In the genomic region with DNA sequence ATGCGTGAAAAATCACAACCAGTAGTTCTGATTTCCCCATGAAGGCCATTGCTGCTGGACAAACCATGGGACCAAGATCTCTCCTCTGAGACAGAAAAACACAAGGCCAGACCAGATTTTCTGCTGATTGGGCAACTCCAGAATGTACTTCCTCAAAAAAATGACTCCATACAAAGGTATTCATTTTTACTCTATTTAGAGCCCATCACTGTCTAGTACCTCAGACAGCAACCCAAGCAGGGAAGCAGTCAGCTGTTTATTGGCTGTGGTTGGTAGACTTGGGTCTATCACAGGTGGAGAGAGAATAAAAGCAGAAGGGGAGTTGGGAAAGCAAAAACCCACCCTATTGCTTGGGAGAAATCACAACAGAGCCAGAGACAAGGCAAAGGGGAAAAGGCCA, we compare ENCODE assay signal across 13 cellular contexts.
DNase-seq lines count a peak whose midpoint lies in the region; ATAC-seq and TF ChIP-seq lines count a peak whose summit lies in the region.
"Had no signal": no experiment of that assay in that cellular context is flagged by ENCODE, and none has a peak within 500 bp of the region (broad histone marks: within the 10 kb centered on the region; RNA-seq: fewer than 3 reads in every experiment).

No MANE protein-coding gene starts in this region.

- no peaks in the 10 kb centered on the region for H3K36me3 Mint-ChIP-seq in progenitor cell of endocrine pancreas (ENCODE audit: insufficient read depth)
- H3K36me3 Mint-ChIP-seq in activated T-cell treated with anti-CD3 and anti-CD28 coated beads, Interleukin-2, amount 50 U/mL, for 72 hours (ENCODE audit: insufficient read depth in 2 of 2), result no peaks in the 10 kb centered on the region
- H3K36me3 Mint-ChIP-seq: T-cell had no signal

- TF ChIP-seq CTCF in epithelial cell of esophagus (IDR thresholded peaks at IDR 0.05; ENCODE audit: insufficient read depth, low read depth, low read length, missing control alignments) (no peak), progenitor cell of endocrine pancreas (IDR thresholded peaks at IDR 0.05; ENCODE audit: unreplicated experiment) (no peak)

- H3K27me3 Mint-ChIP-seq in progenitor cell of endocrine pancreas, result no peaks in the 10 kb centered on the region
- H3K27me3 Mint-ChIP-seq in activated T-cell treated with anti-CD3 and anti-CD28 coated beads, Interleukin-2, amount 50 U/mL, for 72 hours (ENCODE audit: low read depth), result no peaks in the 10 kb centered on the region
- H3K27me3 Mint-ChIP-seq: T-cell had no signal

- no peak overlapping the region for H3K4me3 ChIP-seq in epithelial cell of esophagus (ENCODE audit: low read length)

- peaks cover 5% of the 10 kb centered on the region for H3K4me1 Mint-ChIP-seq in progenitor cell of endocrine pancreas (ENCODE audit: low read depth)
- H3K4me1 Mint-ChIP-seq in activated T-cell treated with anti-CD3 and anti-CD28 coated beads, Interleukin-2, amount 50 U/mL, for 72 hours (ENCODE audit: low read depth), result no peaks in the 10 kb centered on the region
- H3K4me1 Mint-ChIP-seq: T-cell had no signal

- no peak for ATAC-seq in activated T-cell treated with anti-CD3 and anti-CD28 coated beads, Interleukin-2, amount 50 U/mL, for 72 hours (replicated peaks in 1 of 2)
- ATAC-seq: T-cell had no signal

- DNase-seq in SKM-1 treated with dmso at 0.1 percent for 144 hours (lab: John Stamatoyannopoulos, UW; ENCODE audit: unreplicated experiment) (peak; percentile 40), SKM-1 (lab: John Stamatoyannopoulos, UW; ENCODE audit: unreplicated experiment) (no peak), OCI-M1 (lab: John Stamatoyannopoulos, UW) (peak; percentile 78), epithelial cell of esophagus (ENCODE audit: low read depth) (peak; percentile 66), progenitor cell of endocrine pancreas (ENCODE audit: low spot score, unreplicated experiment) (peak; percentile 14), NCI-H1417 (lab: John Stamatoyannopoulos, UW) (no peak), NCI-H510A (lab: John Stamatoyannopoulos, UW) (no peak)
- DNase-seq in activated T-cell treated with anti-CD3 and anti-CD28 coated beads, Interleukin-2, amount 50 U/mL, for 72 hours, result no peak
- DNase-seq: caudate nucleus; IMR-90; NCI-H2081 treated with DMSO at 0.1 percent for 48 hours; NK-92 treated with Interleukin-12 subunit alpha and Interleukin-12 subunit beta, amount 100 ng/mL, for 24 hours; T-cell had no signal

- H3K27ac Mint-ChIP-seq in progenitor cell of endocrine pancreas, result no peak overlapping the region
- no peak overlapping the region for H3K27ac Mint-ChIP-seq in activated T-cell treated with anti-CD3 and anti-CD28 coated beads, Interleukin-2, amount 50 U/mL, for 72 hours
- H3K27ac Mint-ChIP-seq: T-cell had no signal

- no peak overlapping the region for H3K4me3 Mint-ChIP-seq in progenitor cell of endocrine pancreas (ENCODE audit: low read depth)
- no peak overlapping the region for H3K4me3 Mint-ChIP-seq in activated T-cell treated with anti-CD3 and anti-CD28 coated beads, Interleukin-2, amount 50 U/mL, for 72 hours
- H3K4me3 Mint-ChIP-seq: T-cell had no signal

- H3K9me3 Mint-ChIP-seq in progenitor cell of endocrine pancreas (ENCODE audit: low read depth), result no peaks in the 10 kb centered on the region
- peaks cover 0 to 1% of the 10 kb centered on the region in 2 donors for H3K9me3 Mint-ChIP-seq in activated T-cell treated with anti-CD3 and anti-CD28 coated beads, Interleukin-2, amount 50 U/mL, for 72 hours
- H3K9me3 Mint-ChIP-seq: T-cell had no signal

Comparison
In these comparisons a context has a peak if more than half of its experiments do, and no peak if none do; other contexts are left out.
1. DNase-seq: peak in SKM-1 treated with dmso at 0.1 percent for 144 hours (single experiment), OCI-M1 (single experiment), epithelial cell of esophagus (single experiment) and progenitor cell of endocrine pancreas (single experiment); none in SKM-1 (single experiment), NCI-H1417 (0 of 3), NCI-H510A (single experiment) and activated T-cell treated with anti-CD3 and anti-CD28 coated beads, Interleukin-2, amount 50 U/mL, for 72 hours (0 of 2).